In genomic region chr1:207022996-207023679, GRCh38 we compare ENCODE assay signal across 25 cellular contexts. TPM values are rescaled to one million over a fixed set of nuclear protein-coding genes. Genes with fewer than 3 reads are reported as not detected.
DNase-seq lines count a peak whose midpoint lies in the region; ATAC-seq and TF ChIP-seq lines count a peak whose summit lies in the region.
"Had no signal": no experiment of that assay in that cellular context is flagged by ENCODE, and none has a peak within 500 bp of the region (broad histone marks: within the 10 kb centered on the region; RNA-seq: fewer than 3 reads in every experiment).

No MANE protein-coding gene starts in this region.

- no peaks in the 10 kb centered on the region for H3K79me2 ChIP-seq in GM23338 (replicated peaks; ENCODE audit: insufficient read depth)

- no peak for TF ChIP-seq CTCF in adrenal gland (IDR thresholded peaks at IDR 0.05)
- TF ChIP-seq CTCF in GM23338 (conservative IDR thresholded peaks at IDR 0.05; ENCODE audit: low read depth in 2 of 2) = no peak

- no peaks in the 10 kb centered on the region for H3K36me3 ChIP-seq in CD8-positive, alpha-beta memory T cell (ENCODE audit: insufficient read depth, low read length)
- H3K36me3 ChIP-seq in adrenal gland (replicated peaks in 1 of 2) (no peaks in the 10 kb centered on the region), GM23338 (ENCODE audit: insufficient read depth) (no peaks in the 10 kb centered on the region)
- H3K36me3 ChIP-seq: gastrocnemius medialis, WERI-Rb-1 had no signal

- H4K20me1 ChIP-seq in GM23338 (replicated peaks; ENCODE audit: insufficient read depth) = no peaks in the 10 kb centered on the region

- no peaks in the 10 kb centered on the region for H3K36me3 Mint-ChIP-seq in CD8-positive, alpha-beta memory T cell
- H3K36me3 Mint-ChIP-seq in GM23338 (ENCODE audit: low read depth) = no peaks in the 10 kb centered on the region; the same call in 2 of the 3 replicates
- H3K36me3 Mint-ChIP-seq in naive thymus-derived CD8-positive, alpha-beta T cell = no peaks in the 10 kb centered on the region
- H3K36me3 Mint-ChIP-seq: CD4-positive, alpha-beta memory T cell had no signal

- CTCF ChIA-PET in CD8-positive, alpha-beta memory T cell (lab: Charles Lee) = interaction anchor here (1.4 kb wide), 1 partner anchor 27 kb away, joined by 3 read pairs; no protein-coding TSS in a partner anchor

- no peak for DNase-seq in CD8-positive, alpha-beta memory T cell
- peak in 3 of 7 donors; percentile 22 to 38 (median 35) for DNase-seq in adrenal gland
- peak; percentile 62 for DNase-seq in left ventricle myocardium superior
- no peak for DNase-seq in sciatic nerve (ENCODE audit: low spot score)
- DNase-seq in HuH-7 (ENCODE audit: low spot score) = no peak
- no peak for DNase-seq in GM23338 (ENCODE audit: low spot score)
- DNase-seq in naive thymus-derived CD8-positive, alpha-beta T cell = no peak
- DNase-seq: activated CD4-positive, alpha-beta T cell treated with anti-CD3 and anti-CD28 coated beads, Interleukin-2, amount 50 U/mL, for 48 hours; activated gamma-delta T cell treated with Interleukin-2 at 50 U/mL for 16 hours; amygdala; CD4-positive, alpha-beta memory T cell; DMS79 treated with DMSO at 0.1 percent for 48 hours; gastrocnemius medialis; GM23248; KG1; left colon; MV-4-11; NCI-H1694; NCI-H774; nucleus accumbens; stimulated activated CD4-positive, alpha-beta T cell treated with anti-CD3 and anti-CD28 coated beads, Interleukin-15, amount 100 ng/mL, for 24 hours; substantia nigra; T-helper 2 cell; WERI-Rb-1 had no signal

- H3K27ac Mint-ChIP-seq in CD8-positive, alpha-beta memory T cell = no peak overlapping the region
- no peak overlapping the region for H3K27ac Mint-ChIP-seq in GM23338
- no peak overlapping the region for H3K27ac Mint-ChIP-seq in naive thymus-derived CD8-positive, alpha-beta T cell
- H3K27ac Mint-ChIP-seq: CD4-positive, alpha-beta memory T cell had no signal

- no peak overlapping the region for H3K4me3 ChIP-seq in CD8-positive, alpha-beta memory T cell (ENCODE audit: low read length)
- H3K4me3 ChIP-seq in adrenal gland = no peak overlapping the region
- no peak overlapping the region for H3K4me3 ChIP-seq in GM23338
- H3K4me3 ChIP-seq: gastrocnemius medialis, GM23248 had no signal

- no peaks in the 10 kb centered on the region for H3K4me1 ChIP-seq in CD8-positive, alpha-beta memory T cell (ENCODE audit: insufficient read depth, low read length)
- H3K4me1 ChIP-seq in adrenal gland (replicated peaks in 1 of 2) (peaks cover 36 to 46% of the 10 kb centered on the region in 2 donors), GM23338 (ENCODE audit: insufficient read depth) (peaks cover 12% of the 10 kb centered on the region)

- peak overlapping the region; percentile 88 for H3K27ac ChIP-seq in CD8-positive, alpha-beta memory T cell (ENCODE audit: low read depth, low read length)
- H3K27ac ChIP-seq in adrenal gland = peak overlapping the region in 3 of 5 donors; percentile 94 to 96 (median 95)
- no peak overlapping the region for H3K27ac ChIP-seq in GM23338 (ENCODE audit: low read depth)
- H3K27ac ChIP-seq: gastrocnemius medialis, GM23248, WERI-Rb-1 had no signal

- H3F3A ChIP-seq in GM23338 (replicated peaks; ENCODE audit: low read depth) = 0 out of 2 replicates have a peak, but pooled peaks cover 3% of the 10 kb centered on the region

- peak; percentile 23 for ATAC-seq in left ventricle myocardium superior
- ATAC-seq in sciatic nerve = peak; percentile 40
- ATAC-seq in GM23338 = no peak
- no peak for ATAC-seq in naive thymus-derived CD8-positive, alpha-beta T cell
- ATAC-seq: gastrocnemius medialis, left colon had no signal

- H3K4me3 Mint-ChIP-seq in CD8-positive, alpha-beta memory T cell = no peak overlapping the region
- H3K4me3 Mint-ChIP-seq in GM23338 = no peak overlapping the region
- no peak overlapping the region for H3K4me3 Mint-ChIP-seq in naive thymus-derived CD8-positive, alpha-beta T cell
- H3K4me3 Mint-ChIP-seq: CD4-positive, alpha-beta memory T cell; central memory CD8-positive, alpha-beta T cell had no signal

- peaks cover 4% of the 10 kb centered on the region for H3K27me3 ChIP-seq in CD8-positive, alpha-beta memory T cell (ENCODE audit: insufficient read depth, low read length, poor library complexity, severe bottlenecking)
- H3K27me3 ChIP-seq in adrenal gland = no peaks in the 10 kb centered on the region
- no peaks in the 10 kb centered on the region for H3K27me3 ChIP-seq in GM23338 (ENCODE audit: insufficient read depth)
- H3K27me3 ChIP-seq: gastrocnemius medialis had no signal

- TF ChIP-seq POLR2A in adrenal gland (IDR thresholded peaks at IDR 0.05) = no peak

- no peaks in the 10 kb centered on the region for H3K9me2 ChIP-seq in GM23338 (ENCODE audit: insufficient read depth)

- H3K27me3 Mint-ChIP-seq in CD8-positive, alpha-beta memory T cell = peaks cover 28 to 63% of the 10 kb centered on the region in 2 donors
- H3K27me3 Mint-ChIP-seq in GM23338 (ENCODE audit: insufficient read depth, low read depth, poor library complexity) = peaks cover 5% of the 10 kb centered on the region
- H3K27me3 Mint-ChIP-seq in naive thymus-derived CD8-positive, alpha-beta T cell = peaks cover 13 to 21% (median 13%) of the 10 kb centered on the region in 5 donors

- no peaks in the 10 kb centered on the region for H3K9me3 ChIP-seq in CD8-positive, alpha-beta memory T cell (ENCODE audit: low read length)
- no peaks in the 10 kb centered on the region for H3K9me3 ChIP-seq in adrenal gland (replicated peaks in 1 of 3)
- H3K9me3 ChIP-seq: gastrocnemius medialis had no signal

- POLR2A ChIA-PET in CD8-positive, alpha-beta memory T cell (lab: Charles Lee) = no interaction called here
- POLR2A ChIA-PET in naive thymus-derived CD8-positive, alpha-beta T cell (lab: Charles Lee) = no interaction called here

- H3K9me3 Mint-ChIP-seq in CD8-positive, alpha-beta memory T cell = no peaks in the 10 kb centered on the region
- H3K9me3 Mint-ChIP-seq in GM23338 = no peaks in the 10 kb centered on the region
- no peaks in the 10 kb centered on the region for H3K9me3 Mint-ChIP-seq in naive thymus-derived CD8-positive, alpha-beta T cell
- H3K9me3 Mint-ChIP-seq: CD4-positive, alpha-beta memory T cell; central memory CD8-positive, alpha-beta T cell had no signal

- no peak overlapping the region for H3K4me2 ChIP-seq in GM23338

- whole genome bisulfite sequencing in adrenal gland, 4 donors = 62 to 83% (median 67%) methylated on average over 2 to 8 of the region's 8 CpGs

- H3K4me1 Mint-ChIP-seq in CD8-positive, alpha-beta memory T cell = no peaks in the 10 kb centered on the region
- H3K4me1 Mint-ChIP-seq in GM23338 = peaks cover 28% of the 10 kb centered on the region
- H3K4me1 Mint-ChIP-seq in naive thymus-derived CD8-positive, alpha-beta T cell = peaks cover 0 to 3% (median 0%) of the 10 kb centered on the region in 4 donors
- H3K4me1 Mint-ChIP-seq: CD4-positive, alpha-beta memory T cell; central memory CD8-positive, alpha-beta T cell had no signal

- intact Hi-C loops in adrenal gland (cut with DNase I) (no loop called here), left ventricle myocardium superior (cut with micrococcal nuclease) (no loop called here), sciatic nerve (cut with DNase I) (no loop called here)

- no peak overlapping the region for H2AFZ ChIP-seq in GM23338
- H2AFZ ChIP-seq: GM23248 had no signal

TF ChIP-seq in GM23338, 12 proteins besides CTCF, POLR2A, EP300 and RAD21 (continues in another document):
- TF ChIP-seq ZNF114 (CRISPR knock-in tag; IDR thresholded peaks at IDR 0.05) (no peak), EZH2phosphoT487 (IDR thresholded peaks at IDR 0.05; ENCODE audit: unreplicated experiment) (no peak), EZH2 (IDR thresholded peaks at IDR 0.05; ENCODE audit: low read depth, unreplicated experiment) (no peak)

RNA-seq across cellular contexts. Expression of gene C1orf116, which starts 9.4 kb away (rescaled TPM):
- total RNA-seq in CD8-positive, alpha-beta memory T cell = not detected
- polyA plus RNA-seq in CD8-positive, alpha-beta memory T cell = not detected
- total RNA-seq in adrenal gland (1 to 10 TPM in 6 of 8 donors, under 1 TPM in 2; 0.21 to 3.7 (median 1.1) TPM), left ventricle myocardium superior (2.0 TPM), sciatic nerve (0.49 TPM)
- polyA plus RNA-seq in adrenal gland (under 1 TPM; 0.20 to 0.88 (median 0.88) TPM), GM23338 (2016; fragmentation: Nextera tagmentation; extraction: Ambion mirVana) (2.2 and 2.3 TPM in 2 replicates)
- total RNA-seq in GM23338 (2014; rRNA removed; shearing (Covaris generic)) = 4.0 and 5.3 TPM in 2 replicates
- total RNA-seq in naive thymus-derived CD8-positive, alpha-beta T cell = under 1 TPM; 0.14 to 0.16 TPM
- not detected for polyA plus RNA-seq in naive thymus-derived CD8-positive, alpha-beta T cell
- total RNA-seq: GM23248 had no signal
- polyA plus RNA-seq: CD4-positive, alpha-beta memory T cell; GM23248 had no signal

RNA-seq across cellular contexts. Expression of gene YOD1, which starts 27.9 kb away (rescaled TPM):
- total RNA-seq in CD8-positive, alpha-beta memory T cell = 10 to 100 TPM; 10.3 to 10.6 TPM
- 0.98 TPM for polyA plus RNA-seq in CD8-positive, alpha-beta memory T cell
- 10 to 100 TPM in 1 of 8 donors, 1 to 10 TPM in 7; 4.3 to 15.7 (median 8.6) TPM for total RNA-seq in adrenal gland
- polyA plus RNA-seq in adrenal gland = 10 to 100 TPM in 1 of 3 donors, 1 to 10 TPM in 2; 2.5 to 10.9 (median 3.0) TPM
- 4.9 TPM for total RNA-seq in left ventricle myocardium superior
- total RNA-seq in sciatic nerve = 15.3 TPM
- 19.7 and 21.9 TPM in 2 replicates for total RNA-seq in GM23338 (2014; rRNA removed; shearing (Covaris generic))
- polyA plus RNA-seq in GM23338 (2016; fragmentation: Nextera tagmentation; extraction: Ambion mirVana) = 3.9 and 4.6 TPM in 2 replicates
- 10 to 100 TPM; 11.5 to 12.0 TPM for total RNA-seq in naive thymus-derived CD8-positive, alpha-beta T cell
- 1 to 10 TPM in 1 of 3 donors, under 1 TPM in 2; 0.70 to 1.3 (median 0.90) TPM for polyA plus RNA-seq in naive thymus-derived CD8-positive, alpha-beta T cell

RNA-seq across cellular contexts. Expression of gene PFKFB2, which starts 29.9 kb away (rescaled TPM):
- total RNA-seq in CD8-positive, alpha-beta memory T cell = 1 to 10 TPM; 3.0 to 3.9 TPM
- polyA plus RNA-seq in CD8-positive, alpha-beta memory T cell = 0.29 TPM
- 10 to 100 TPM; 10.3 to 25.8 (median 19.6) TPM for total RNA-seq in adrenal gland
- polyA plus RNA-seq in adrenal gland = 10 to 100 TPM in 1 of 3 donors, 1 to 10 TPM in 2; 3.9 to 10.8 (median 6.7) TPM
- total RNA-seq in left ventricle myocardium superior = 99.0 TPM
- total RNA-seq in sciatic nerve = 16.7 TPM
- 10.1 and 14.8 TPM in 2 replicates for total RNA-seq in GM23338 (2014; rRNA removed; shearing (Covaris generic))
- 3.8 and 4.9 TPM in 2 replicates for polyA plus RNA-seq in GM23338 (2016; fragmentation: Nextera tagmentation; extraction: Ambion mirVana)
- 1 to 10 TPM; 4.7 to 6.5 TPM for total RNA-seq in naive thymus-derived CD8-positive, alpha-beta T cell
- 1 to 10 TPM; 1.0 to 1.3 (median 1.1) TPM for polyA plus RNA-seq in naive thymus-derived CD8-positive, alpha-beta T cell

RNA-seq across cellular contexts. Expression of gene FCAMR, which starts 52.9 kb away (rescaled TPM):
- total RNA-seq in CD8-positive, alpha-beta memory T cell = not detected
- not detected for polyA plus RNA-seq in CD8-positive, alpha-beta memory T cell
- not detected for total RNA-seq in adrenal gland
- not detected for polyA plus RNA-seq in adrenal gland
- not detected for total RNA-seq in left ventricle myocardium superior
- not detected for total RNA-seq in sciatic nerve
- total RNA-seq in GM23338 (2014; rRNA removed; shearing (Covaris generic)) = not detected in 2 replicates
- not detected in 2 replicates for polyA plus RNA-seq in GM23338 (2016; fragmentation: Nextera tagmentation; extraction: Ambion mirVana)
- total RNA-seq in naive thymus-derived CD8-positive, alpha-beta T cell = not detected
- not detected for polyA plus RNA-seq in naive thymus-derived CD8-positive, alpha-beta T cell
- total RNA-seq: CD4-positive, alpha-beta memory T cell; gastrocnemius medialis; GM23248 had no signal
- polyA plus RNA-seq: CD4-positive, alpha-beta memory T cell; GM23248 had no signal

Comparison
In these comparisons a context has a peak if more than half of its experiments do, and no peak if none do; other contexts are left out.
1. ATAC-seq: peak in left ventricle myocardium superior (single experiment) and sciatic nerve (single experiment); none in GM23338 (single experiment) and naive thymus-derived CD8-positive, alpha-beta T cell (0 of 2).